ENCODE assay signal across 25 cellular contexts in the genomic region with DNA sequence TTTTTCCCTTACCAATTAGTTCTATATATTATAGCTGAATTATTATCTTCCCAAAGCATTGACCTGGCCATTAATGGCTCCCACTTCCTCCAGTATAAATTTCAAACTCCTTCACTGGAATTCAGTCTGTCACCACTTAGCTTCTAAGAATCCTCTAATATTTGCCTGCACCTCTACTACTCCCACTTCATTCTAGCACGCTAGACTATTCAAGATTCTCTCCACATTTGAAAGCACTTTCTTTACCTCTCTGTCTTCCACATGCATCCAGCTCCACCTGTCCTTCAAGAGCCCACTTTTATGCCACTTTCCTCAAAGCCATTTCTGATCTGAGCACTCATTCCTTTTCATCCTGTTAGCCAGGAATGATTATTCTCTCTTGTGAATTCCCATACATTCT.
"Had no signal": no experiment of that assay in that cellular context is flagged by ENCODE, and none has a peak within 500 bp of the region (broad histone marks: within the 10 kb centered on the region; RNA-seq: fewer than 3 reads in every experiment).

No MANE protein-coding gene starts in this region.

- H3K27me3 Mint-ChIP-seq: activated CD4-positive, alpha-beta memory T cell treated with anti-CD3 and anti-CD28 coated beads, Interleukin-2, amount 10 ng/mL, durations not matched to agents 7 days and 5 days; activated CD4-positive, alpha-beta T cell treated with anti-CD3 and anti-CD28 coated beads, Interleukin-2, amount 10 ng/mL, durations not matched to agents 7 days and 5 days; activated T-cell treated with anti-CD3 and anti-CD28 coated beads, Interleukin-2, amount 50 U/mL, for 24 hours had no signal

- H3K27me3 ChIP-seq: body of pancreas, esophagus squamous epithelium, gastroesophageal sphincter, heart right ventricle had no signal

- H3K4me1 Mint-ChIP-seq: activated CD4-positive, alpha-beta memory T cell treated with anti-CD3 and anti-CD28 coated beads, Interleukin-2, amount 10 ng/mL, durations not matched to agents 7 days and 5 days; activated CD4-positive, alpha-beta T cell treated with anti-CD3 and anti-CD28 coated beads, Interleukin-2, amount 10 ng/mL, durations not matched to agents 7 days and 5 days; WTC11 had no signal

- H3K4me1 ChIP-seq: body of pancreas had no signal

- H3K9me3 Mint-ChIP-seq: activated CD4-positive, alpha-beta memory T cell treated with anti-CD3 and anti-CD28 coated beads, Interleukin-2, amount 10 ng/mL, durations not matched to agents 7 days and 5 days; activated CD4-positive, alpha-beta T cell treated with anti-CD3 and anti-CD28 coated beads, Interleukin-2, amount 10 ng/mL, durations not matched to agents 7 days and 5 days; activated T-cell treated with anti-CD3 and anti-CD28 coated beads, Interleukin-2, amount 50 U/mL, for 24 hours; activated T-cell treated with anti-CD3 and anti-CD28 coated beads, Interleukin-2, amount 50 U/mL, for 72 hours; WTC11 had no signal

- ATAC-seq: activated T-cell treated with anti-CD3 and anti-CD28 coated beads, Interleukin-2, amount 50 U/mL, for 72 hours; body of pancreas; gastroesophageal sphincter; heart right ventricle; WTC11 had no signal

- H3K36me3 ChIP-seq: esophagus squamous epithelium, gastroesophageal sphincter, heart right ventricle had no signal

- H3K4me3 Mint-ChIP-seq: activated CD4-positive, alpha-beta memory T cell treated with anti-CD3 and anti-CD28 coated beads, Interleukin-2, amount 10 ng/mL, durations not matched to agents 7 days and 5 days; activated CD4-positive, alpha-beta T cell treated with anti-CD3 and anti-CD28 coated beads, Interleukin-2, amount 10 ng/mL, durations not matched to agents 7 days and 5 days; activated naive CD8-positive, alpha-beta T cell; activated T-cell treated with anti-CD3 and anti-CD28 coated beads, Interleukin-2, amount 50 U/mL, for 24 hours; activated T-cell treated with anti-CD3 and anti-CD28 coated beads, Interleukin-2, amount 50 U/mL, for 72 hours; WTC11 had no signal

- H3K36me3 Mint-ChIP-seq: WTC11 had no signal

- DNase-seq: activated CD4-positive, alpha-beta memory T cell treated with anti-CD3 and anti-CD28 coated beads, Interleukin-2, amount 10 ng/mL, durations not matched to agents 7 days and 5 days; activated CD4-positive, alpha-beta T cell treated with anti-CD3 and anti-CD28 coated beads for 1 hour; activated CD4-positive, alpha-beta T cell treated with anti-CD3 and anti-CD28 coated beads for 4 hours; activated CD4-positive, alpha-beta T cell treated with anti-CD3 and anti-CD28 coated beads, Interleukin-2, amount 10 ng/mL, durations not matched to agents 7 days and 5 days; activated CD4-positive, alpha-beta T cell treated with anti-CD3 and anti-CD28 coated beads, Interleukin-2, amount 50 U/mL, for 4 hours; activated CD8-positive, alpha-beta memory T cell treated with anti-CD3 and anti-CD28 coated beads, Interleukin-2, amount 50 U/mL, for 48 hours; activated gamma-delta T cell; activated naive CD4-positive, alpha-beta T cell; activated naive CD4-positive, alpha-beta T cell treated with anti-CD3 and anti-CD28 coated beads, Interleukin-2, amount 50 U/mL, for 16 hours; activated T-cell treated with anti-CD3 and anti-CD28 coated beads for 4 hours; activated T-cell treated with anti-CD3 and anti-CD28 coated beads, Interleukin-2, amount 50 U/mL, for 24 hours; activated T-cell treated with anti-CD3 and anti-CD28 coated beads, Interleukin-2, amount 50 U/mL, for 72 hours; amniotic stem cell; anterior cingulate cortex; body of pancreas; caudate nucleus; effector CD8-positive, alpha-beta T cell; esophagus squamous epithelium; foreskin melanocyte; heart right ventricle; T-helper 2 cell had no signal

- H3K27ac Mint-ChIP-seq: activated CD4-positive, alpha-beta memory T cell treated with anti-CD3 and anti-CD28 coated beads, Interleukin-2, amount 10 ng/mL, durations not matched to agents 7 days and 5 days; activated CD4-positive, alpha-beta T cell treated with anti-CD3 and anti-CD28 coated beads, Interleukin-2, amount 10 ng/mL, durations not matched to agents 7 days and 5 days; activated naive CD8-positive, alpha-beta T cell; activated T-cell treated with anti-CD3 and anti-CD28 coated beads, Interleukin-2, amount 50 U/mL, for 24 hours; activated T-cell treated with anti-CD3 and anti-CD28 coated beads, Interleukin-2, amount 50 U/mL, for 72 hours; WTC11 had no signal

- H3K4me3 ChIP-seq: body of pancreas, esophagus squamous epithelium, gastroesophageal sphincter, heart right ventricle had no signal

- H3K27ac ChIP-seq: body of pancreas, epithelial cell of prostate, esophagus squamous epithelium, gastroesophageal sphincter, heart right ventricle had no signal

- H3K9me3 ChIP-seq: body of pancreas, esophagus squamous epithelium, gastroesophageal sphincter, heart right ventricle had no signal
